Comparison of ENCODE assay signal across 18 cellular contexts in genomic region chr1:97999320-97999719, GRCh38.
DNase-seq lines count a peak whose midpoint lies in the region; TF ChIP-seq lines count a peak whose summit lies in the region.
"Had no signal": no experiment of that assay in that cellular context is flagged by ENCODE, and none has a peak within 500 bp of the region (broad histone marks: within the 10 kb centered on the region; RNA-seq: fewer than 3 reads in every experiment).

No MANE protein-coding gene starts in this region.

- H3K27me3 Mint-ChIP-seq in endothelial cell (ENCODE audit: unreplicated experiment), result no peaks in the 10 kb centered on the region

- no peak overlapping the region for H3K4me3 Mint-ChIP-seq in endothelial cell (ENCODE audit: unreplicated experiment)
- H3K4me3 Mint-ChIP-seq: central memory CD8-positive, alpha-beta T cell had no signal

- H3K27ac Mint-ChIP-seq in endothelial cell (ENCODE audit: unreplicated experiment), result no peak overlapping the region

- no peak for TF ChIP-seq CTCF in endothelial cell (IDR thresholded peaks at IDR 0.05; ENCODE audit: unreplicated experiment)

- H3K36me3 Mint-ChIP-seq in endothelial cell (ENCODE audit: low read depth, unreplicated experiment), result no peaks in the 10 kb centered on the region

- H3K4me1 Mint-ChIP-seq in endothelial cell (ENCODE audit: unreplicated experiment), result no peaks in the 10 kb centered on the region
- H3K4me1 Mint-ChIP-seq: central memory CD8-positive, alpha-beta T cell had no signal

- DNase-seq in AG08396 (ENCODE audit: low spot score), result peak; percentile 39
- peak; percentile 56 for DNase-seq in LHCN-M2 (ENCODE audit: low read depth)
- DNase-seq in dedifferentiated amniotic fluid mesenchymal stem cell (ENCODE audit: extremely low spot score), result peak; percentile 83
- peak; percentile 47 for DNase-seq in myocyte (ENCODE audit: low read depth)
- no peak for DNase-seq in SIG-M5 treated with dmso at 0.1 percent for 504 hours (lab: John Stamatoyannopoulos, UW; ENCODE audit: unreplicated experiment)
- DNase-seq in NCI-H1417 (lab: John Stamatoyannopoulos, UW), result no peak
- no peak for DNase-seq in endothelial cell (ENCODE audit: low spot score)
- DNase-seq in NCI-H128 (lab: John Stamatoyannopoulos, UW; ENCODE audit: unreplicated experiment), result no peak
- DNase-seq: activated CD8-positive, alpha-beta memory T cell treated with anti-CD3 and anti-CD28 coated beads, Interleukin-2, amount 50 U/mL, for 4 hours; activated naive CD4-positive, alpha-beta T cell; BE2C; heart left ventricle; kidney; NCI-H82; RPMI8226; stimulated activated CD4-positive, alpha-beta T cell treated with anti-CD3 and anti-CD28 coated beads, Interleukin-15, amount 100 ng/mL, for 24 hours; T-helper 2 cell had no signal

- no peaks in the 10 kb centered on the region for H3K9me3 Mint-ChIP-seq in endothelial cell (ENCODE audit: unreplicated experiment)
- H3K9me3 Mint-ChIP-seq: central memory CD8-positive, alpha-beta T cell had no signal

Comparison
In these comparisons a context has a peak if more than half of its experiments do, and no peak if none do; other contexts are left out.
1. DNase-seq: peak in AG08396 (single experiment), LHCN-M2 (single experiment), dedifferentiated amniotic fluid mesenchymal stem cell (single experiment) and myocyte (single experiment); none in SIG-M5 treated with dmso at 0.1 percent for 504 hours (single experiment), NCI-H1417 (0 of 3), endothelial cell (single experiment) and NCI-H128 (single experiment).